ENCODE assay signal across 9 cellular contexts in the genomic region with DNA sequence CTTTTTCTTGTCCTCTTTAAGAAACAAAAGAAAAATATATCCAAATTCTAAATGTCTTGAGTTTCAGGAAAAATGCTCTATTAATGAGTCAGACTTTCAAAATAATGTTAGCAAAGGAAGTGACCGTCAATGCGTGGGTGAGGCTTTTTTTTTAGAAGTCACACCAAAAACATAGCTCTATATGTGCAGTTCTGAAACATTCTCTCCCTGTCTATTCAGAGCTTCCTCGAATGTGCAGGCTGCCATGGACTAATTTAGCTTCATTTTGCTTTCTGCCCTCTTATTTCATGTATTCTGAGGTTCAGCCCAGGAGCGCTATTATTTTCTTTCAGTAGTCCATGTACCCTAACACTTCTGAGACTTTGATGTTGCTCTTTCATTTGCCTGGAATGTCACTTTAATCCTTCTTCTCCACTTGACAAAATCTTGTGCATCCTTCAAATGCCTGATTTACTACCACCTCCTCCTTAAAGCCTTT.
DNase-seq lines count a peak whose midpoint lies in the region; ATAC-seq, FAIRE-seq and TF ChIP-seq lines count a peak whose summit lies in the region.
"Had no signal": no experiment of that assay in that cellular context is flagged by ENCODE, and none has a peak within 500 bp of the region (broad histone marks: within the 10 kb centered on the region; RNA-seq: fewer than 3 reads in every experiment).

No MANE protein-coding gene starts in this region.

- peak; percentile 24 for DNase-seq in activated CD4-positive, alpha-beta T cell treated with anti-CD3 and anti-CD28 coated beads for 48 hours
- no peak for DNase-seq in activated CD4-positive, alpha-beta T cell treated with anti-CD3 and anti-CD28 coated beads for 1 hour
- DNase-seq in GM12878 (ENCODE audit: low read depth, low spot score) (peak; percentile 48), DMS53 (lab: John Stamatoyannopoulos, UW) (no peak), NCI-H2227 (lab: John Stamatoyannopoulos, UW; ENCODE audit: unreplicated experiment) (no peak), cerebellar cortex (ENCODE audit: low spot score) (no peak)
- DNase-seq: CD8-positive, alpha-beta T cell had no signal

- no peak overlapping the region for H3K4me3 Mint-ChIP-seq in stimulated activated memory B cell treated with anti-CD40 and anti-IgM and Interleukin-4, amounts not matched to agents 10 μg/mL and 1 μg/mL and 100 μg/mL, for 72 hours
- H3K4me3 Mint-ChIP-seq: CD8-positive, alpha-beta T cell had no signal

- no peaks in the 10 kb centered on the region; the same call in 2 of the 3 replicates for H3K9me3 ChIP-seq in GM12878 (replicated peaks; ENCODE audit: control insufficient read depth, insufficient read depth, low read length)

- BruUV-seq in GM12878 (replicated peaks; lab: Mats Ljungman, UMichigan): no TSS peak

- CTCF ChIA-PET in GM12878 (lab: Yijun Ruan, JAX): interaction anchor here (0.6 to 3.1 kb wide), 10 partner anchors 14 to 205 kb away, joined by 3 to 14 read pairs (median 4); no protein-coding TSS in a partner anchor

- no peaks in the 10 kb centered on the region for H3K36me3 ChIP-seq in GM12878 (ENCODE audit: control insufficient read depth in 2 of 2, insufficient read depth in 2 of 2, low read length in 1 of 2)

- no peaks in the 10 kb centered on the region for H3K36me3 Mint-ChIP-seq in stimulated activated memory B cell treated with anti-CD40 and anti-IgM and Interleukin-4, amounts not matched to agents 10 μg/mL and 1 μg/mL and 100 μg/mL, for 72 hours
- H3K36me3 Mint-ChIP-seq: CD8-positive, alpha-beta T cell had no signal

- POLR2A ChIA-PET in GM12878 (lab: Charles Lee): interaction anchor here (0.7 to 1.9 kb wide), 7 partner anchors 9 to 197 kb away, joined by 3 to 8 read pairs (median 6); a partner anchor contains a TSS

- peaks cover 35% of the 10 kb centered on the region for H3K4me1 ChIP-seq in GM12878 (ENCODE audit: control insufficient read depth, insufficient read depth, low read length)

- H3K4me3 ChIP-seq in GM12878: no peak overlapping the region

- SMC1A ChIA-PET in GM12878 (lab: Charles Lee; ENCODE audit: uncharacterized antibody, unreplicated experiment): interaction anchor here (0.7 to 4.5 kb wide), 28 partner anchors 9 to 227 kb away, joined by 3 to 43 read pairs (median 5); no protein-coding TSS in a partner anchor

- no peaks in the 10 kb centered on the region for H4K20me1 ChIP-seq in GM12878 (ENCODE audit: control insufficient read depth, insufficient read depth)

- TF ChIP-seq EP300 in GM12878 (IDR thresholded peaks at IDR 0.05; ENCODE audit: borderline replicate concordance in 1 of 2, control insufficient read depth in 1 of 2, low read depth in 2 of 2, low read length in 2 of 2): 0 out of 4 replicates have a peak, but pooled peaks of 1 of the 2 experiments have one; percentile 46

- H3K27me3 Mint-ChIP-seq in stimulated activated memory B cell treated with anti-CD40 and anti-IgM and Interleukin-4, amounts not matched to agents 10 μg/mL and 1 μg/mL and 100 μg/mL, for 72 hours: no peaks in the 10 kb centered on the region

- no peak for TF ChIP-seq CTCF in GM12878 (IDR thresholded peaks at IDR 0.05 in 2 of 3, conservative IDR thresholded peaks at IDR 0.05 in 1 of 3; ENCODE audit: control insufficient read depth in 2 of 3, extremely low read depth in 1 of 3, insufficient read depth in 1 of 3, low read depth in 3 of 3, low read length in 3 of 3)

- 9% methylated on average over 4 of the region's 4 CpGs for WGBS in GM12878 (ENCODE audit: insufficient coverage, insufficient replicate concordance, low lambda C conversion rate, missing lambda C conversion rate)

- H3K9me3 Mint-ChIP-seq in stimulated activated memory B cell treated with anti-CD40 and anti-IgM and Interleukin-4, amounts not matched to agents 10 μg/mL and 1 μg/mL and 100 μg/mL, for 72 hours: peaks cover 2% of the 10 kb centered on the region
- H3K9me3 Mint-ChIP-seq: CD8-positive, alpha-beta T cell had no signal

- intact Hi-C loops in GM12878 (cut with micrococcal nuclease; ENCODE audit: unreplicated experiment): loop anchor here (10.0 kb wide), 1 partner anchor 120 kb away; no protein-coding TSS in a partner anchor

- H3K4me1 Mint-ChIP-seq in stimulated activated memory B cell treated with anti-CD40 and anti-IgM and Interleukin-4, amounts not matched to agents 10 μg/mL and 1 μg/mL and 100 μg/mL, for 72 hours: peaks cover 32% of the 10 kb centered on the region

- in situ Hi-C loops in GM12878 (cut with MboI): no loop called here

- H3K27ac ChIP-seq in GM12878 (ENCODE audit: control insufficient read depth, insufficient read depth): peak overlapping the region; percentile 63

- H3K27ac Mint-ChIP-seq in stimulated activated memory B cell treated with anti-CD40 and anti-IgM and Interleukin-4, amounts not matched to agents 10 μg/mL and 1 μg/mL and 100 μg/mL, for 72 hours: peak overlapping the region; percentile 53
- H3K27ac Mint-ChIP-seq: CD8-positive, alpha-beta T cell had no signal

- H3K4me2 ChIP-seq in GM12878 (ENCODE audit: control insufficient read depth, insufficient read depth): peak overlapping the region; percentile 79

- H3K9ac ChIP-seq in GM12878 (ENCODE audit: control insufficient read depth, insufficient read depth, low read length): no peak overlapping the region; the same call in 1 of the 2 replicates

- no peak for TF ChIP-seq POLR2A in GM12878 (IDR thresholded peaks at IDR 0.05; ENCODE audit: low read depth, low read length)

- H3K79me2 ChIP-seq in GM12878 (ENCODE audit: control insufficient read depth, insufficient read depth, low read length): no peaks in the 10 kb centered on the region

- no peak for FAIRE-seq in GM12878 (lab: Jason Lieb, UNC)

- RAD21 ChIA-PET in GM12878 (lab: Charles Lee; ENCODE audit: unreplicated experiment): interaction anchor here (0.6 to 3.5 kb wide), 20 partner anchors 13 to 175 kb away, joined by 3 to 22 read pairs (median 8); a partner anchor contains a TSS

- no peaks in the 10 kb centered on the region for H3K27me3 ChIP-seq in GM12878 (replicated peaks in 1 of 2; ENCODE audit: control insufficient read depth in 2 of 2, insufficient read depth in 2 of 2, low read length in 1 of 2)

- peak overlapping the region; percentile 72 for H2AFZ ChIP-seq in GM12878 (ENCODE audit: control insufficient read depth, low read depth, low read length)

- peak; percentile 14; the same call in 1 of the 2 replicates for TF ChIP-seq RAD21 in GM12878 (IDR thresholded peaks at IDR 0.05; ENCODE audit: insufficient read depth, low read depth, low read length)

- ATAC-seq in HG03103 (IDR thresholded peaks at IDR 0.05; ENCODE audit: low read depth, unreplicated experiment) (peak; percentile 48), GM12878 (peak; percentile 73)
- ATAC-seq in stimulated activated memory B cell treated with anti-CD40 and anti-IgM and Interleukin-4, amounts not matched to agents 10 μg/mL and 1 μg/mL and 100 μg/mL, for 72 hours: peak; percentile 58
- ATAC-seq: CD8-positive, alpha-beta T cell had no signal

TF ChIP-seq in GM12878, 131 proteins besides CTCF, POLR2A, EP300 and RAD21 (continues in another document):
- peak; percentile 51; the same call in 1 of the 2 replicates for TF ChIP-seq IKZF1 (conservative IDR thresholded peaks at IDR 0.05)
- TF ChIP-seq, protein P1, sequence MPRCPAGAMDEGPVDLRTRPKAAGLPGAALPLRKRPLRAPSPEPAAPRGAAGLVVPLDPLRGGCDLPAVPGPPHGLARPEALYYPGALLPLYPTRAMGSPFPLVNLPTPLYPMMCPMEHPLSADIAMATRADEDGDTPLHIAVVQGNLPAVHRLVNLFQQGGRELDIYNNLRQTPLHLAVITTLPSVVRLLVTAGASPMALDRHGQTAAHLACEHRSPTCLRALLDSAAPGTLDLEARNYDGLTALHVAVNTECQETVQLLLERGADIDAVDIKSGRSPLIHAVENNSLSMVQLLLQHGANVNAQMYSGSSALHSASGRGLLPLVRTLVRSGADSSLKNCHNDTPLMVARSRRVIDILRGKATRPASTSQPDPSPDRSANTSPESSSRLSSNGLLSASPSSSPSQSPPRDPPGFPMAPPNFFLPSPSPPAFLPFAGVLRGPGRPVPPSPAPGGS (IDR thresholded peaks at IDR 0.05; ENCODE audit: borderline replicate concordance, insufficient read depth, low read depth, low read length, poor library complexity, severe bottlenecking): peak; percentile 62
- TF ChIP-seq MTA2 (IDR thresholded peaks at IDR 0.05; ENCODE audit: low read depth): peak; percentile 35; the same call in 1 of the 2 replicates
- peak; percentile 51; the same call in 1 of the 2 replicates for TF ChIP-seq SPI1 (IDR thresholded peaks at IDR 0.05; ENCODE audit: borderline replicate concordance, insufficient read depth, low read depth, low read length)
- peak; percentile 16; the same call in 1 of the 2 replicates for TF ChIP-seq DPF2 (IDR thresholded peaks at IDR 0.05)
- TF ChIP-seq TAF1 (IDR thresholded peaks at IDR 0.05; ENCODE audit: borderline replicate concordance, low read depth, low read length): no peak
- 0 out of 2 replicates have a peak, but pooled peaks have one; percentile 13 for TF ChIP-seq CREB1 (IDR thresholded peaks at IDR 0.05; ENCODE audit: low read depth)
- TF ChIP-seq CREM (IDR thresholded peaks at IDR 0.05; ENCODE audit: low read depth): peak; percentile 34; the same call in 1 of the 2 replicates
- TF ChIP-seq, protein P2, sequence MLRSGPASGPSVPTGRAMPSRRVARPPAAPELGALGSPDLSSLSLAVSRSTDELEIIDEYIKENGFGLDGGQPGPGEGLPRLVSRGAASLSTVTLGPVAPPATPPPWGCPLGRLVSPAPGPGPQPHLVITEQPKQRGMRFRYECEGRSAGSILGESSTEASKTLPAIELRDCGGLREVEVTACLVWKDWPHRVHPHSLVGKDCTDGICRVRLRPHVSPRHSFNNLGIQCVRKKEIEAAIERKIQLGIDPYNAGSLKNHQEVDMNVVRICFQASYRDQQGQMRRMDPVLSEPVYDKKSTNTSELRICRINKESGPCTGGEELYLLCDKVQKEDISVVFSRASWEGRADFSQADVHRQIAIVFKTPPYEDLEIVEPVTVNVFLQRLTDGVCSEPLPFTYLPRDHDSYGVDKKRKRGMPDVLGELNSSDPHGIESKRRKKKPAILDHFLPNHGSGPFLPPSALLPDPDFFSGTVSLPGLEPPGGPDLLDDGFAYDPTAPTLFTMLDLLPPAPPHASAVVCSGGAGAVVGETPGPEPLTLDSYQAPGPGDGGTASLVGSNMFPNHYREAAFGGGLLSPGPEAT (IDR thresholded peaks at IDR 0.05; ENCODE audit: low read depth): peak; percentile 67; the same call in 1 of the 2 replicates
- TF ChIP-seq FOXM1 (IDR thresholded peaks at IDR 0.05; ENCODE audit: low read depth, low read length): 0 out of 2 replicates have a peak, but pooled peaks have one; percentile 72
- peak; percentile 22 for TF ChIP-seq SP1 (IDR thresholded peaks at IDR 0.05; ENCODE audit: low read depth, low read length)
- no peak; the same call in 1 of the 2 replicates for TF ChIP-seq SMC3 (IDR thresholded peaks at IDR 0.05; ENCODE audit: borderline replicate concordance, low read length)
- no peak for TF ChIP-seq MXI1 (IDR thresholded peaks at IDR 0.05; ENCODE audit: low read depth, low read length)
- TF ChIP-seq SUZ12 (IDR thresholded peaks at IDR 0.05; ENCODE audit: unreplicated experiment): no peak
- TF ChIP-seq ZNF384 (IDR thresholded peaks at IDR 0.05; ENCODE audit: borderline replicate concordance, low read depth, low read length): peak; percentile 86

Comparison
In these comparisons a context has a peak if more than half of its experiments do, and no peak if none do; other contexts are left out.
1. DNase-seq: peak in activated CD4-positive, alpha-beta T cell treated with anti-CD3 and anti-CD28 coated beads for 48 hours (single experiment) and GM12878 (single experiment); none in activated CD4-positive, alpha-beta T cell treated with anti-CD3 and anti-CD28 coated beads for 1 hour (single experiment), DMS53 (single experiment), NCI-H2227 (single experiment) and cerebellar cortex (single experiment).
2. Peak in every context shown above with its lines, with median percentiles within 50 percentile points of each other: ATAC-seq.